ENCODE assay signal across 1 cellular context in the genomic region with DNA sequence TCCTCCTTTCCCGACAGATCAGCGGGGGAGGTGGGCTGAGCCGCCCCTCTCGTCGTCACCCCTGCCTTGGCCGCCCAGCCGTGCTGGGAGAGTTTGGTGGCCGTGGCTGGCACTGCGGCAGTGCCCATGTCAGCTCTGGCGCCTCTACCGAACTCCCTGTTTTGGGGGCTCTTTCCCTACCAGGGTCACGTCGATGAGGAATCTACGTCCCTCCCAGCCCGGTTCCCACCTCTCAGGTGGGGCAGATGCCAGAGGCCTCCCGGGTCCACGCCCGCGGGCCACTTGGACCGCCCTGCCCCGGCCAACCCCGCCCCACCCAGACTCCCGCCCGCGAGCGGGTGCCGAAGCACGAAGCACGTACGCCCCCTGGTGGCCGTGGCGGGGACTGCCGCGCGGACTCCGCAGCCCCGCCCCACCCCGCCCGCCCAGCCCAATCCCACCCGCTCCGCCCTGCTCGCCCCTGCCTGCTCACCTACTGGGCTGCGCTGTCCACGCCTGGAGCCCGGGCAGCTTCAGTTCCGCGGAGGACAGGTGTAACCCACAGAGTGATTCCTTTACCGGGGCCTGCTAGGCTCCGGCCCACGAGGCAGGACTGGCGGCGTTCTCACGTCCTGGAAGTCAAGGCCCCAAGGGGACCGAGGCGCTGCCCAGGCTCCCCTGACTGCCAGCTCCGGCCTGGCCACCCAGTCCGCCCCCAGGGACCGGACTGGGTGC.
TF ChIP-seq lines count a peak whose summit lies in the region.

No MANE protein-coding gene starts in this region.

TF ChIP-seq in HEK293, 187 proteins besides CTCF, POLR2A, EP300 and RAD21 (continued from another document and continues in another):
- TF ChIP-seq, protein P1, sequence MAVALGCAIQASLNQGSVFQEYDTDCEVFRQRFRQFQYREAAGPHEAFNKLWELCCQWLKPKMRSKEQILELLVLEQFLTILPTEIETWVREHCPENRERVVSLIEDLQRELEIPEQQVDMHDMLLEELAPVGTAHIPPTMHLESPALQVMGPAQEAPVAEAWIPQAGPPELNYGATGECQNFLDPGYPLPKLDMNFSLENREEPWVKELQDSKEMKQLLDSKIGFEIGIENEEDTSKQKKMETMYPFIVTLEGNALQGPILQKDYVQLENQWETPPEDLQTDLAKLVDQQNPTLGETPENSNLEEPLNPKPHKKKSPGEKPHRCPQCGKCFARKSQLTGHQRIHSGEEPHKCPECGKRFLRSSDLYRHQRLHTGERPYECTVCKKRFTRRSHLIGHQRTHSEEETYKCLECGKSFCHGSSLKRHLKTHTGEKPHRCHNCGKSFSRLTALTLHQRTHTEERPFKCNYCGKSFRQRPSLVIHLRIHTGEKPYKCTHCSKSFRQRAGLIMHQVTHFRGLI (tag by site-specific recombination; IDR thresholded peaks at IDR 0.05) = peak; percentile 80
- TF ChIP-seq ZBTB8A (tag by site-specific recombination; IDR thresholded peaks at IDR 0.05) (peak; percentile 99), SP3 (tag by site-specific recombination; IDR thresholded peaks at IDR 0.05) (peak; percentile 89), ZNF174 (tag by site-specific recombination; IDR thresholded peaks at IDR 0.05) (no peak), ZNF394 (tag by site-specific recombination; IDR thresholded peaks at IDR 0.05; ENCODE audit: borderline replicate concordance) (peak; percentile 10; the same call in 1 of the 2 replicates), SP7 (tag by site-specific recombination; IDR thresholded peaks at IDR 0.05) (peak; percentile 61), ZBTB1 (tag by site-specific recombination; IDR thresholded peaks at IDR 0.05) (no peak), SALL2 (tag by site-specific recombination; IDR thresholded peaks at IDR 0.05; ENCODE audit: borderline replicate concordance) (no peak), ZNF341 (tag by site-specific recombination; IDR thresholded peaks at IDR 0.05; ENCODE audit: low read depth) (peak; percentile 83), ZBTB20 (tag by site-specific recombination; IDR thresholded peaks at IDR 0.05) (peak; percentile 74), ZIC2 (tag by site-specific recombination; IDR thresholded peaks at IDR 0.05) (peak; percentile 72), ZNF24 (tag by site-specific recombination; IDR thresholded peaks at IDR 0.05) (peak; percentile 73), ZEB2 (tag by site-specific recombination; IDR thresholded peaks at IDR 0.05) (peak; percentile 94), ZNF433 (tag by site-specific recombination; IDR thresholded peaks at IDR 0.05; ENCODE audit: low read depth) (no peak), ZNF239 (tag by site-specific recombination; IDR thresholded peaks at IDR 0.05) (no peak), KLF8 (tag by site-specific recombination; IDR thresholded peaks at IDR 0.05) (peak; percentile 99), BCL11A (tag by site-specific recombination; IDR thresholded peaks at IDR 0.05; ENCODE audit: low read depth) (peak; percentile 55; the same call in 1 of the 2 replicates), ZNF560 (tag by site-specific recombination; IDR thresholded peaks at IDR 0.05; ENCODE audit: borderline replicate concordance) (no peak), PRDM1 (tag by site-specific recombination; IDR thresholded peaks at IDR 0.05) (no peak)
- TF ChIP-seq, protein P2, sequence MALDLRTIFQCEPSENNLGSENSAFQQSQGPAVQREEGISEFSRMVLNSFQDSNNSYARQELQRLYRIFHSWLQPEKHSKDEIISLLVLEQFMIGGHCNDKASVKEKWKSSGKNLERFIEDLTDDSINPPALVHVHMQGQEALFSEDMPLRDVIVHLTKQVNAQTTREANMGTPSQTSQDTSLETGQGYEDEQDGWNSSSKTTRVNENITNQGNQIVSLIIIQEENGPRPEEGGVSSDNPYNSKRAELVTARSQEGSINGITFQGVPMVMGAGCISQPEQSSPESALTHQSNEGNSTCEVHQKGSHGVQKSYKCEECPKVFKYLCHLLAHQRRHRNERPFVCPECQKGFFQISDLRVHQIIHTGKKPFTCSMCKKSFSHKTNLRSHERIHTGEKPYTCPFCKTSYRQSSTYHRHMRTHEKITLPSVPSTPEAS (tag by site-specific recombination; IDR thresholded peaks at IDR 0.05) = no peak
- TF ChIP-seq, protein P3, sequence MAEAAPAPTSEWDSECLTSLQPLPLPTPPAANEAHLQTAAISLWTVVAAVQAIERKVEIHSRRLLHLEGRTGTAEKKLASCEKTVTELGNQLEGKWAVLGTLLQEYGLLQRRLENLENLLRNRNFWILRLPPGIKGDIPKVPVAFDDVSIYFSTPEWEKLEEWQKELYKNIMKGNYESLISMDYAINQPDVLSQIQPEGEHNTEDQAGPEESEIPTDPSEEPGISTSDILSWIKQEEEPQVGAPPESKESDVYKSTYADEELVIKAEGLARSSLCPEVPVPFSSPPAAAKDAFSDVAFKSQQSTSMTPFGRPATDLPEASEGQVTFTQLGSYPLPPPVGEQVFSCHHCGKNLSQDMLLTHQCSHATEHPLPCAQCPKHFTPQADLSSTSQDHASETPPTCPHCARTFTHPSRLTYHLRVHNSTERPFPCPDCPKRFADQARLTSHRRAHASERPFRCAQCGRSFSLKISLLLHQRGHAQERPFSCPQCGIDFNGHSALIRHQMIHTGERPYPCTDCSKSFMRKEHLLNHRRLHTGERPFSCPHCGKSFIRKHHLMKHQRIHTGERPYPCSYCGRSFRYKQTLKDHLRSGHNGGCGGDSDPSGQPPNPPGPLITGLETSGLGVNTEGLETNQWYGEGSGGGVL (tag by site-specific recombination; IDR thresholded peaks at IDR 0.05) = peak; percentile 97
- TF ChIP-seq, protein P4, sequence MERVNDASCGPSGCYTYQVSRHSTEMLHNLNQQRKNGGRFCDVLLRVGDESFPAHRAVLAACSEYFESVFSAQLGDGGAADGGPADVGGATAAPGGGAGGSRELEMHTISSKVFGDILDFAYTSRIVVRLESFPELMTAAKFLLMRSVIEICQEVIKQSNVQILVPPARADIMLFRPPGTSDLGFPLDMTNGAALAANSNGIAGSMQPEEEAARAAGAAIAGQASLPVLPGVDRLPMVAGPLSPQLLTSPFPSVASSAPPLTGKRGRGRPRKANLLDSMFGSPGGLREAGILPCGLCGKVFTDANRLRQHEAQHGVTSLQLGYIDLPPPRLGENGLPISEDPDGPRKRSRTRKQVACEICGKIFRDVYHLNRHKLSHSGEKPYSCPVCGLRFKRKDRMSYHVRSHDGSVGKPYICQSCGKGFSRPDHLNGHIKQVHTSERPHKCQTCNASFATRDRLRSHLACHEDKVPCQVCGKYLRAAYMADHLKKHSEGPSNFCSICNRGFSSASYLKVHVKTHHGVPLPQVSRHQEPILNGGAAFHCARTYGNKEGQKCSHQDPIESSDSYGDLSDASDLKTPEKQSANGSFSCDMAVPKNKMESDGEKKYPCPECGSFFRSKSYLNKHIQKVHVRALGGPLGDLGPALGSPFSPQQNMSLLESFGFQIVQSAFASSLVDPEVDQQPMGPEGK (tag by site-specific recombination; IDR thresholded peaks at IDR 0.05) = peak; percentile 75
- TF ChIP-seq, protein P5, sequence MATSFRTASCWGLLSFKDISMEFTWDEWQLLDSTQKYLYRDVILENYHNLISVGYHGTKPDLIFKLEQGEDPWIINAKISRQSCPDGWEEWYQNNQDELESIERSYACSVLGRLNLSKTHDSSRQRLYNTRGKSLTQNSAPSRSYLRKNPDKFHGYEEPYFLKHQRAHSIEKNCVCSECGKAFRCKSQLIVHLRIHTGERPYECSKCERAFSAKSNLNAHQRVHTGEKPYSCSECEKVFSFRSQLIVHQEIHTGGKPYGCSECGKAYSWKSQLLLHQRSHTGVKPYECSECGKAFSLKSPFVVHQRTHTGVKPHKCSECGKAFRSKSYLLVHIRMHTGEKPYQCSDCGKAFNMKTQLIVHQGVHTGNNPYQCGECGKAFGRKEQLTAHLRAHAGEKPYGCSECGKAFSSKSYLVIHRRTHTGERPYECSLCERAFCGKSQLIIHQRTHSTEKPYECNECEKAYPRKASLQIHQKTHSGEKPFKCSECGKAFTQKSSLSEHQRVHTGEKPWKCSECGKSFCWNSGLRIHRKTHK (tag by site-specific recombination; IDR thresholded peaks at IDR 0.05) = no peak
- TF ChIP-seq, protein P6, sequence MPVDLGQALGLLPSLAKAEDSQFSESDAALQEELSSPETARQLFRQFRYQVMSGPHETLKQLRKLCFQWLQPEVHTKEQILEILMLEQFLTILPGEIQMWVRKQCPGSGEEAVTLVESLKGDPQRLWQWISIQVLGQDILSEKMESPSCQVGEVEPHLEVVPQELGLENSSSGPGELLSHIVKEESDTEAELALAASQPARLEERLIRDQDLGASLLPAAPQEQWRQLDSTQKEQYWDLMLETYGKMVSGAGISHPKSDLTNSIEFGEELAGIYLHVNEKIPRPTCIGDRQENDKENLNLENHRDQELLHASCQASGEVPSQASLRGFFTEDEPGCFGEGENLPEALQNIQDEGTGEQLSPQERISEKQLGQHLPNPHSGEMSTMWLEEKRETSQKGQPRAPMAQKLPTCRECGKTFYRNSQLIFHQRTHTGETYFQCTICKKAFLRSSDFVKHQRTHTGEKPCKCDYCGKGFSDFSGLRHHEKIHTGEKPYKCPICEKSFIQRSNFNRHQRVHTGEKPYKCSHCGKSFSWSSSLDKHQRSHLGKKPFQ (tag by site-specific recombination; IDR thresholded peaks at IDR 0.05) = peak; percentile 89
- TF ChIP-seq, protein P7, sequence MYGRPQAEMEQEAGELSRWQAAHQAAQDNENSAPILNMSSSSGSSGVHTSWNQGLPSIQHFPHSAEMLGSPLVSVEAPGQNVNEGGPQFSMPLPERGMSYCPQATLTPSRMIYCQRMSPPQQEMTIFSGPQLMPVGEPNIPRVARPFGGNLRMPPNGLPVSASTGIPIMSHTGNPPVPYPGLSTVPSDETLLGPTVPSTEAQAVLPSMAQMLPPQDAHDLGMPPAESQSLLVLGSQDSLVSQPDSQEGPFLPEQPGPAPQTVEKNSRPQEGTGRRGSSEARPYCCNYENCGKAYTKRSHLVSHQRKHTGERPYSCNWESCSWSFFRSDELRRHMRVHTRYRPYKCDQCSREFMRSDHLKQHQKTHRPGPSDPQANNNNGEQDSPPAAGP (tag by site-specific recombination; IDR thresholded peaks at IDR 0.05) = peak; percentile 95
- TF ChIP-seq, protein P8, sequence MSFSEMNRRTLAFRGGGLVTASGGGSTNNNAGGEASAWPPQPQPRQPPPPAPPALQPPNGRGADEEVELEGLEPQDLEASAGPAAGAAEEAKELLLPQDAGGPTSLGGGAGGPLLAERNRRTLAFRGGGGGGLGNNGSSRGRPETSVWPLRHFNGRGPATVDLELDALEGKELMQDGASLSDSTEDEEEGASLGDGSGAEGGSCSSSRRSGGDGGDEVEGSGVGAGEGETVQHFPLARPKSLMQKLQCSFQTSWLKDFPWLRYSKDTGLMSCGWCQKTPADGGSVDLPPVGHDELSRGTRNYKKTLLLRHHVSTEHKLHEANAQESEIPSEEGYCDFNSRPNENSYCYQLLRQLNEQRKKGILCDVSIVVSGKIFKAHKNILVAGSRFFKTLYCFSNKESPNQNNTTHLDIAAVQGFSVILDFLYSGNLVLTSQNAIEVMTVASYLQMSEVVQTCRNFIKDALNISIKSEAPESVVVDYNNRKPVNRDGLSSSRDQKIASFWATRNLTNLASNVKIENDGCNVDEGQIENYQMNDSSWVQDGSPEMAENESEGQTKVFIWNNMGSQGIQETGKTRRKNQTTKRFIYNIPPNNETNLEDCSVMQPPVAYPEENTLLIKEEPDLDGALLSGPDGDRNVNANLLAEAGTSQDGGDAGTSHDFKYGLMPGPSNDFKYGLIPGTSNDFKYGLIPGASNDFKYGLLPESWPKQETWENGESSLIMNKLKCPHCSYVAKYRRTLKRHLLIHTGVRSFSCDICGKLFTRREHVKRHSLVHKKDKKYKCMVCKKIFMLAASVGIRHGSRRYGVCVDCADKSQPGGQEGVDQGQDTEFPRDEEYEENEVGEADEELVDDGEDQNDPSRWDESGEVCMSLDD (tag by site-specific recombination; IDR thresholded peaks at IDR 0.05) = peak; percentile 70; the same call in 1 of the 2 replicates
- TF ChIP-seq, protein P9, sequence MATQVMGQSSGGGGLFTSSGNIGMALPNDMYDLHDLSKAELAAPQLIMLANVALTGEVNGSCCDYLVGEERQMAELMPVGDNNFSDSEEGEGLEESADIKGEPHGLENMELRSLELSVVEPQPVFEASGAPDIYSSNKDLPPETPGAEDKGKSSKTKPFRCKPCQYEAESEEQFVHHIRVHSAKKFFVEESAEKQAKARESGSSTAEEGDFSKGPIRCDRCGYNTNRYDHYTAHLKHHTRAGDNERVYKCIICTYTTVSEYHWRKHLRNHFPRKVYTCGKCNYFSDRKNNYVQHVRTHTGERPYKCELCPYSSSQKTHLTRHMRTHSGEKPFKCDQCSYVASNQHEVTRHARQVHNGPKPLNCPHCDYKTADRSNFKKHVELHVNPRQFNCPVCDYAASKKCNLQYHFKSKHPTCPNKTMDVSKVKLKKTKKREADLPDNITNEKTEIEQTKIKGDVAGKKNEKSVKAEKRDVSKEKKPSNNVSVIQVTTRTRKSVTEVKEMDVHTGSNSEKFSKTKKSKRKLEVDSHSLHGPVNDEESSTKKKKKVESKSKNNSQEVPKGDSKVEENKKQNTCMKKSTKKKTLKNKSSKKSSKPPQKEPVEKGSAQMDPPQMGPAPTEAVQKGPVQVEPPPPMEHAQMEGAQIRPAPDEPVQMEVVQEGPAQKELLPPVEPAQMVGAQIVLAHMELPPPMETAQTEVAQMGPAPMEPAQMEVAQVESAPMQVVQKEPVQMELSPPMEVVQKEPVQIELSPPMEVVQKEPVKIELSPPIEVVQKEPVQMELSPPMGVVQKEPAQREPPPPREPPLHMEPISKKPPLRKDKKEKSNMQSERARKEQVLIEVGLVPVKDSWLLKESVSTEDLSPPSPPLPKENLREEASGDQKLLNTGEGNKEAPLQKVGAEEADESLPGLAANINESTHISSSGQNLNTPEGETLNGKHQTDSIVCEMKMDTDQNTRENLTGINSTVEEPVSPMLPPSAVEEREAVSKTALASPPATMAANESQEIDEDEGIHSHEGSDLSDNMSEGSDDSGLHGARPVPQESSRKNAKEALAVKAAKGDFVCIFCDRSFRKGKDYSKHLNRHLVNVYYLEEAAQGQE (tag by site-specific recombination; IDR thresholded peaks at IDR 0.05) = no peak
- TF ChIP-seq, protein P10, sequence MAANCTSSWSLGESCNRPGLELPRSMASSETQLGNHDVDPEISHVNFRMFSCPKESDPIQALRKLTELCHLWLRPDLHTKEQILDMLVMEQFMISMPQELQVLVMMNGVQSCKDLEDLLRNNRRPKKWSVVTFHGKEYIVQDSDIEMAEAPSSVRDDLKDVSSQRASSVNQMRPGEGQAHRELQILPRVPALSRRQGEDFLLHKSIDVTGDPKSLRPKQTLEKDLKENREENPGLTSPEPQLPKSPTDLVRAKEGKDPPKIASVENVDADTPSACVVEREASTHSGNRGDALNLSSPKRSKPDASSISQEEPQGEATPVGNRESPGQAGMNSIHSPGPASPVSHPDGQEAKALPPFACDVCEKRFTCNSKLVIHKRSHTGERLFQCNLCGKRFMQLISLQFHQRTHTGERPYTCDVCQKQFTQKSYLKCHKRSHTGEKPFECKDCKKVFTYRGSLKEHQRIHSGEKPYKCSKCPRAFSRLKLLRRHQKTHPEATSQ (tag by site-specific recombination; IDR thresholded peaks at IDR 0.05) = 0 out of 2 replicates have a peak, but pooled peaks have one; percentile 36
